In genomic region chr14:69037790-69038448, GRCh38 we compare ENCODE assay signal across 12 cellular contexts. TPM values are rescaled to one million over a fixed set of nuclear protein-coding genes. Genes with fewer than 3 reads are reported as not detected.
DNase-seq lines count a peak whose midpoint lies in the region; ATAC-seq and TF ChIP-seq lines count a peak whose summit lies in the region.
"Had no signal": no experiment of that assay in that cellular context is flagged by ENCODE, and none has a peak within 500 bp of the region (broad histone marks: within the 10 kb centered on the region; RNA-seq: fewer than 3 reads in every experiment).

No MANE protein-coding gene starts in this region.

- peak overlapping the region; percentile 86 for H2AK5ac ChIP-seq in IMR-90 (ENCODE audit: low read depth, low read length)

- no peak overlapping the region for H3K4me3 Mint-ChIP-seq in endodermal cell
- no peak overlapping the region for H3K4me3 Mint-ChIP-seq in stimulated activated memory B cell treated with anti-CD40 and anti-IgM and Interleukin-4, amounts not matched to agents 10 μg/mL and 1 μg/mL and 100 μg/mL, for 72 hours
- H3K4me3 Mint-ChIP-seq: activated CD4-positive, alpha-beta T cell treated with anti-CD3 and anti-CD28 coated beads, Interleukin-2, amount 10 ng/mL, durations not matched to agents 24 days and 14 days had no signal

- no peaks in the 10 kb centered on the region for H3K9me3 ChIP-seq in IMR-90 (ENCODE audit: control insufficient read depth, insufficient read depth, low read length)
- H3K9me3 ChIP-seq in endodermal cell (ENCODE audit: control insufficient read depth, low read length) = no peaks in the 10 kb centered on the region
- no peaks in the 10 kb centered on the region for H3K9me3 ChIP-seq in gastroesophageal sphincter

- H3K27ac ChIP-seq in IMR-90 (ENCODE audit: insufficient read depth, low read length) (0 out of 2 replicates have a peak overlapping the region, but pooled peaks have one; percentile 1), endodermal cell (ENCODE audit: low read depth, low read length) (no peak overlapping the region), gastroesophageal sphincter (peak overlapping the region in 2 of 4 donors; percentile 34 to 56)
- H3K27ac ChIP-seq: KMS-11 had no signal

- peak overlapping the region; percentile 12 to 51 for H4K8ac ChIP-seq in IMR-90 (ENCODE audit: low read depth in 2 of 2, low read length in 2 of 2)

- no peaks in the 10 kb centered on the region for H3K27me3 Mint-ChIP-seq in endodermal cell (ENCODE audit: insufficient read depth)
- H3K27me3 Mint-ChIP-seq in stimulated activated memory B cell treated with anti-CD40 and anti-IgM and Interleukin-4, amounts not matched to agents 10 μg/mL and 1 μg/mL and 100 μg/mL, for 72 hours = peaks cover 58% of the 10 kb centered on the region

- peak overlapping the region; percentile 1; the same call in 1 of the 2 replicates for H3K23ac ChIP-seq in IMR-90 (ENCODE audit: low read depth, low read length)

- intact Hi-C loops in IMR-90 (cut with micrococcal nuclease) = no loop called here

- dilution Hi-C loops in IMR-90 (cut with HindIII; ENCODE audit: low sequenced_read_pairs, unreplicated experiment) = no loop called here

- in situ Hi-C loops in IMR-90 (cut with MboI; ENCODE audit: low sequenced_read_pairs) = no loop called here

- H3K36me3 Mint-ChIP-seq in endodermal cell (ENCODE audit: low read depth) = no peaks in the 10 kb centered on the region
- no peaks in the 10 kb centered on the region for H3K36me3 Mint-ChIP-seq in stimulated activated memory B cell treated with anti-CD40 and anti-IgM and Interleukin-4, amounts not matched to agents 10 μg/mL and 1 μg/mL and 100 μg/mL, for 72 hours

- no peak overlapping the region for H3K4me3 ChIP-seq in IMR-90 (ENCODE audit: insufficient read depth, low read depth, low read length)
- H3K4me3 ChIP-seq in endodermal cell (ENCODE audit: low read length) = no peak overlapping the region
- H3K4me3 ChIP-seq in gastroesophageal sphincter = no peak overlapping the region

- peak overlapping the region; percentile 64; the same call in 1 of the 2 replicates for H4K91ac ChIP-seq in IMR-90 (ENCODE audit: insufficient read depth, low read depth, low read length)

- H3K4ac ChIP-seq in IMR-90 (ENCODE audit: low read depth, low read length) = peak overlapping the region; percentile 78

- H3K9ac ChIP-seq in IMR-90 (ENCODE audit: low read depth, low read length) (no peak overlapping the region), endodermal cell (ENCODE audit: extremely low read depth, low read length, poor library complexity, severe bottlenecking) (no peak overlapping the region)
- H3K9ac ChIP-seq: KMS-11 had no signal

- peak overlapping the region; percentile 0; the same call in 1 of the 2 replicates for H4K5ac ChIP-seq in IMR-90 (ENCODE audit: low read depth, low read length)

- H3K36me3 ChIP-seq in IMR-90 (ENCODE audit: control insufficient read depth, insufficient read depth, low read length) (no peaks in the 10 kb centered on the region), endodermal cell (ENCODE audit: control insufficient read depth, insufficient read depth, low read length) (no peaks in the 10 kb centered on the region), gastroesophageal sphincter (no peaks in the 10 kb centered on the region)

- H3K9me1 ChIP-seq in IMR-90 (ENCODE audit: insufficient read depth, low read length) = peaks cover 33% of the 10 kb centered on the region

- peak overlapping the region; percentile 69 for H2BK120ac ChIP-seq in IMR-90 (ENCODE audit: low read depth, low read length)

- H3K4me2 ChIP-seq in IMR-90 (ENCODE audit: low read depth, low read length) = no peak overlapping the region
- H3K4me2 ChIP-seq: KMS-11 had no signal

- ATAC-seq in IMR-90 (ENCODE audit: low read depth) = no peak
- no peak for ATAC-seq in stimulated activated memory B cell treated with anti-CD40 and anti-IgM and Interleukin-4, amounts not matched to agents 10 μg/mL and 1 μg/mL and 100 μg/mL, for 72 hours
- ATAC-seq in GM19455 (IDR thresholded peaks at IDR 0.05; ENCODE audit: unreplicated experiment) = no peak
- ATAC-seq in gastroesophageal sphincter = no peak
- ATAC-seq: left colon had no signal

- H3K4me1 ChIP-seq in IMR-90 (ENCODE audit: control insufficient read depth, insufficient read depth, low read length) (peaks cover 33% of the 10 kb centered on the region), endodermal cell (ENCODE audit: control insufficient read depth, insufficient read depth, low read length) (peaks cover 11% of the 10 kb centered on the region), gastroesophageal sphincter (peaks cover 0 to 31% (median 10%) of the 10 kb centered on the region in 3 donors)

- H2AK9ac ChIP-seq in IMR-90 (replicated peaks; ENCODE audit: low read depth, low read length, poor library complexity) = peak overlapping the region; percentile 85

- peak overlapping the region; percentile 25; the same call in 2 of the 3 replicates for H2BK15ac ChIP-seq in IMR-90 (ENCODE audit: low read depth, low read length)

- POLR2A ChIA-PET in IMR-90 (lab: Charles Lee; ENCODE audit: unreplicated experiment) = interaction anchor here (1.3 kb wide), 1 partner anchor 62 kb away, joined by 3 read pairs; no protein-coding TSS in a partner anchor

- H3K27ac Mint-ChIP-seq in endodermal cell = peak overlapping the region; percentile 85
- no peak overlapping the region for H3K27ac Mint-ChIP-seq in stimulated activated memory B cell treated with anti-CD40 and anti-IgM and Interleukin-4, amounts not matched to agents 10 μg/mL and 1 μg/mL and 100 μg/mL, for 72 hours
- H3K27ac Mint-ChIP-seq: activated CD4-positive, alpha-beta T cell treated with anti-CD3 and anti-CD28 coated beads, Interleukin-2, amount 10 ng/mL, durations not matched to agents 24 days and 14 days had no signal

- peak overlapping the region; percentile 59 for H2AFZ ChIP-seq in IMR-90 (replicated peaks; ENCODE audit: low read length, poor library complexity)

- WGBS in IMR-90 (ENCODE audit: extremely low coverage in 2 of 2, insufficient read length in 1 of 2), 2 experiments = 20% methylated on average over 1 of the region's 7 CpGs; no CpG with 5 or more reads in 1 of the 2 experiments
- 23 to 46% methylated on average over 1 to 7 of the region's 7 CpGs for WGBS in endodermal cell (ENCODE audit: insufficient coverage in 1 of 2, insufficient read length in 1 of 2), 2 experiments
- 20 to 53% methylated on average over 1 to 4 of the region's 7 CpGs for WGBS in gastroesophageal sphincter (ENCODE audit: low coverage in 1 of 2), 2 donors

- no peak overlapping the region for H3K56ac ChIP-seq in IMR-90 (ENCODE audit: extremely low read depth, insufficient read depth, low read length)

- no peaks in the 10 kb centered on the region for H3K27me3 ChIP-seq in IMR-90 (ENCODE audit: control insufficient read depth, insufficient read depth, low read length)
- no peaks in the 10 kb centered on the region for H3K27me3 ChIP-seq in endodermal cell (ENCODE audit: control insufficient read depth, insufficient read depth, low read length, poor library complexity, severe bottlenecking)
- no peaks in the 10 kb centered on the region for H3K27me3 ChIP-seq in gastroesophageal sphincter

- TF ChIP-seq RAD21 in IMR-90 (IDR thresholded peaks at IDR 0.05; ENCODE audit: low read length) = no peak

- peaks cover 52% of the 10 kb centered on the region for H3K4me1 Mint-ChIP-seq in endodermal cell
- H3K4me1 Mint-ChIP-seq in stimulated activated memory B cell treated with anti-CD40 and anti-IgM and Interleukin-4, amounts not matched to agents 10 μg/mL and 1 μg/mL and 100 μg/mL, for 72 hours = no peaks in the 10 kb centered on the region
- H3K4me1 Mint-ChIP-seq: activated CD4-positive, alpha-beta T cell treated with anti-CD3 and anti-CD28 coated beads, Interleukin-2, amount 10 ng/mL, durations not matched to agents 24 days and 14 days had no signal

- no peaks in the 10 kb centered on the region for H3K9me3 Mint-ChIP-seq in endodermal cell
- H3K9me3 Mint-ChIP-seq in stimulated activated memory B cell treated with anti-CD40 and anti-IgM and Interleukin-4, amounts not matched to agents 10 μg/mL and 1 μg/mL and 100 μg/mL, for 72 hours = no peaks in the 10 kb centered on the region
- H3K9me3 Mint-ChIP-seq: activated CD4-positive, alpha-beta T cell treated with anti-CD3 and anti-CD28 coated beads, Interleukin-2, amount 10 ng/mL, durations not matched to agents 24 days and 14 days had no signal

- peak overlapping the region; percentile 5; the same call in 1 of the 2 replicates for H3K18ac ChIP-seq in IMR-90 (ENCODE audit: low read depth, low read length)

- DNase-seq in CD1c-positive myeloid dendritic cell (ENCODE audit: extremely low spot score) (peak; percentile 17), IMR-90 (peak; percentile 52), endodermal cell (peak; percentile 90), lung microvascular endothelial cell (ENCODE audit: low read depth in 2 of 2) (peak; percentile 62 to 81), GM10266 (ENCODE audit: extremely low spot score) (no peak)
- DNase-seq: activated CD4-positive, alpha-beta T cell treated with anti-CD3 and anti-CD28 coated beads, Interleukin-2, amount 10 ng/mL, durations not matched to agents 24 days and 14 days; left colon; NCI-H345 had no signal

- TF ChIP-seq EP300 in gastroesophageal sphincter (IDR thresholded peaks at IDR 0.05) = no peak

- peak overlapping the region; percentile 53 for H2BK5ac ChIP-seq in IMR-90 (ENCODE audit: low read depth, low read length, poor library complexity, severe bottlenecking)

- BruUV-seq in IMR-90 (replicated peaks; lab: Mats Ljungman, UMichigan) = no TSS peak

- H2BK20ac ChIP-seq in IMR-90 (ENCODE audit: low read depth, low read length) = peak overlapping the region; percentile 79; the same call in 1 of the 2 replicates

- H3K79me1 ChIP-seq in IMR-90 (ENCODE audit: low read depth in 1 of 2, low read length in 2 of 2) = peaks cover 0 to 22% of the 10 kb centered on the region in 2 experiments; a peak in 1 of 4 replicates

- no peaks in the 10 kb centered on the region for H4K20me1 ChIP-seq in IMR-90 (ENCODE audit: insufficient read depth, low read length)

- peak overlapping the region; percentile 75 for H3K14ac ChIP-seq in IMR-90 (replicated peaks; ENCODE audit: low read depth, low read length)

- TF ChIP-seq CTCF in IMR-90 (conservative IDR thresholded peaks at IDR 0.05; ENCODE audit: low read depth, low read length) (no peak), endodermal cell (conservative IDR thresholded peaks at IDR 0.05) (no peak), GM10266 (IDR thresholded peaks at IDR 0.05; ENCODE audit: control insufficient read depth, insufficient read depth, low read depth, missing control alignments) (no peak), gastroesophageal sphincter (IDR thresholded peaks at IDR 0.05) (no peak)

- CTCF ChIA-PET in IMR-90 (lab: Yijun Ruan, JAX) = no interaction called here

- TF ChIP-seq POLR2A in IMR-90 (IDR thresholded peaks at IDR 0.05; ENCODE audit: low read depth, low read length) (no peak), gastroesophageal sphincter (IDR thresholded peaks at IDR 0.05) (no peak)

RNA-seq across cellular contexts. Expression of gene ACTN1, which starts 58.8 kb away (rescaled TPM):
- total RNA-seq in IMR-90 (2012; rRNA removed) (648 and 684 TPM in 2 replicates), endodermal cell (100 to 1,000 TPM; 190 to 275 TPM), lung microvascular endothelial cell (169 and 219 TPM in 2 replicates), gastroesophageal sphincter (1,000 to 10,000 TPM in 2 of 4 donors, 100 to 1,000 TPM in 2; 776 to 1,910 (median 969) TPM)
- 766 and 895 TPM in 2 replicates for polyA plus RNA-seq in IMR-90 (2012; rRNA removed)
- 676 and 750 TPM in 2 replicates for polyA plus RNA-seq in IMR-90 (2012; cell fraction: cytosol; rRNA removed)
- 1,803 and 1,926 TPM in 2 replicates for polyA plus RNA-seq in IMR-90 (2012; cell fraction: nucleus; rRNA removed; ENCODE audit: low replicate concordance)
- polyA plus RNA-seq in endodermal cell (2013, experiment 1 of 2) = 115 TPM
- polyA plus RNA-seq in endodermal cell (2013, experiment 2 of 2) = 126 TPM
